9 cellular contexts compared by ENCODE assay signal in the genomic region with DNA sequence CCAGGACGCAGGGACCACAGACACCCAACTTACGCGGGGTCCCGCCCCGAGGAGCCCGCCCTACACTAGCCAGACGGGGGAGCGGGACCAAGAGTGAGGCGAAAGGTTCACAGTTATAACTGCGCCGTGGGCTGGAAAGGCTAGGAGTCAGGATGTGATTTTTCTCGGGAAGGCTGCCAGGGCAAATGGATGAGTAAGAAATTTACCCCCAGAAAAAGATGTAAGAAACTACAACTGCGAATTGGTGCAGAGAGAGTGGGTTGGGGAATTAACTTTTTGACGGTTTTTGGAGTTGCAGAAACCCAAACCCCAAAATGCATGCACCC. TPM values are rescaled to one million over a fixed set of nuclear protein-coding genes. Genes with fewer than 3 reads are reported as not detected.
A peak's percentile ranks its signal among the peaks of the same experiment; 100 is the strongest.
DNase-seq lines count a peak whose midpoint lies in the region; ATAC-seq, FAIRE-seq and TF ChIP-seq lines count a peak whose summit lies in the region.
"Had no signal": no experiment of that assay in that cellular context is flagged by ENCODE, and none has a peak within 500 bp of the region (broad histone marks: within the 10 kb centered on the region; RNA-seq: fewer than 3 reads in every experiment).

No MANE protein-coding gene starts in this region.

- H3K4me2 ChIP-seq in K562 (ENCODE audit: insufficient read depth, low read length): peak overlapping the region; percentile 29; the same call in 1 of the 2 replicates

- H3K4me3 ChIP-seq in right atrium auricular region: peak overlapping the region; percentile 72 to 86
- H3K4me3 ChIP-seq in K562: no peak overlapping the region
- H3K4me3 ChIP-seq in mucosa of stomach (ENCODE audit: low read length): peak overlapping the region; percentile 19
- peak overlapping the region; percentile 58 to 92 for H3K4me3 ChIP-seq in uterus

- FAIRE-seq in K562 (lab: Jason Lieb, UNC): no peak

- no peaks in the 10 kb centered on the region for H3K79me2 ChIP-seq in K562 (ENCODE audit: control insufficient read depth, insufficient read depth, low read length)

- H3K9me3 ChIP-seq in right atrium auricular region: no peaks in the 10 kb centered on the region
- no peaks in the 10 kb centered on the region for H3K9me3 ChIP-seq in K562 (replicated peaks; ENCODE audit: control insufficient read depth, insufficient read depth, low read depth, low read length)
- H3K9me3 ChIP-seq in mucosa of stomach (ENCODE audit: control insufficient read depth, low read length): no peaks in the 10 kb centered on the region
- H3K9me3 ChIP-seq in uterus: no peaks in the 10 kb centered on the region

- H3K27ac ChIP-seq in right atrium auricular region: peak overlapping the region; percentile 92 to 94
- H3K27ac ChIP-seq in K562 (ENCODE audit: extremely low read depth, low read depth, low read length): no peak overlapping the region
- peak overlapping the region; percentile 89 to 91 for H3K27ac ChIP-seq in uterus

- TF ChIP-seq EP300 in K562 (IDR thresholded peaks at IDR 0.05; ENCODE audit: low read length): no peak

- peaks cover 7% of the 10 kb centered on the region; the same call in 1 of the 2 replicates for H4K20me1 ChIP-seq in K562 (replicated peaks; ENCODE audit: control insufficient read depth, insufficient read depth, low read length)

- 0 out of 2 replicates have a peak overlapping the region, but pooled peaks have one; percentile 62 for H2AFZ ChIP-seq in K562 (ENCODE audit: low read depth, low read length)

- intact Hi-C loops in cardiac septum (cut with DNase I) (loop anchor here (2.0 to 10.0 kb wide), 2 partner anchors 47 to 163 kb away; a partner anchor contains a TSS), K562 (cut with micrococcal nuclease) (loop anchor here (2.0 to 5.0 kb wide), 2 partner anchors 49 to 167 kb away; no protein-coding TSS in a partner anchor), uterus (cut with DNase I; ENCODE audit: low total_unique reads) (loop anchor here (5.0 kb wide), 1 partner anchor 164 kb away; no protein-coding TSS in a partner anchor)

- H3K9ac ChIP-seq in K562 (ENCODE audit: insufficient read depth in 1 of 2, low read depth in 2 of 2, low read length in 2 of 2): no peak overlapping the region
- peak overlapping the region; percentile 61 for H3K9ac ChIP-seq in mucosa of stomach (ENCODE audit: low read length)

- peak in 1 of 2 donors; percentile 13 for TF ChIP-seq CTCF in right atrium auricular region (IDR thresholded peaks at IDR 0.05)
- TF ChIP-seq CTCF in K562 (IDR thresholded peaks at IDR 0.05 in 2 of 3, conservative IDR thresholded peaks at IDR 0.05 in 1 of 3; ENCODE audit: insufficient read depth in 2 of 3, low read depth in 1 of 3, low read length in 3 of 3): no peak
- TF ChIP-seq CTCF in uterus (IDR thresholded peaks at IDR 0.05): no peak
- no peak for TF ChIP-seq CTCF in GM13976 (IDR thresholded peaks at IDR 0.05; ENCODE audit: borderline replicate concordance, control extremely low read depth, extremely low read depth, insufficient read depth, missing control alignments)

- 2% methylated on average over 14 of the region's 14 CpGs for WGBS in K562 (ENCODE audit: insufficient coverage, low coverage, missing lambda C conversion rate)

- TF ChIP-seq RAD21 in K562 (CRISPR knock-in tag; conservative IDR thresholded peaks at IDR 0.05 in 1 of 2, IDR thresholded peaks at IDR 0.05 in 1 of 2): no peak

- no peak for ATAC-seq in K562

- POLR2A ChIA-PET in K562 (lab: Yijun Ruan, JAX): no interaction called here

- CTCF ChIA-PET in K562 (lab: Yijun Ruan, JAX; ENCODE audit: low intra/inter-chr PET ratio): interaction anchor here (0.6 to 2.7 kb wide), 2 partner anchors 106 to 165 kb away, joined by 3 to 13 read pairs; no protein-coding TSS in a partner anchor

- TF ChIP-seq POLR2A in K562 (conservative IDR thresholded peaks at IDR 0.05) (no peak), uterus (IDR thresholded peaks at IDR 0.05) (no peak)

- no peak for DNase-seq in right atrium auricular region (ENCODE audit: low spot score)
- DNase-seq in cardiac septum (ENCODE audit: low spot score): no peak
- DNase-seq in K562 (ENCODE audit: extremely low read depth in 1 of 4, low spot score in 3 of 4): no peak
- no peak for DNase-seq in uterus
- DNase-seq in UCSD-AML1 (lab: John Stamatoyannopoulos, UW; ENCODE audit: unreplicated experiment): no peak
- no peak for DNase-seq in H4 (ENCODE audit: low spot score)
- no peak for DNase-seq in GM13976 (ENCODE audit: low spot score)
- DNase-seq: GF-D8 had no signal

- no TSS peak for BruUV-seq in K562 (replicated peaks; lab: Mats Ljungman, UMichigan)

- H3K27me3 ChIP-seq in right atrium auricular region (no peaks in the 10 kb centered on the region), K562 (ENCODE audit: control insufficient read depth in 2 of 2, insufficient read depth in 2 of 2, low read length in 2 of 2) (peaks cover 8 to 63% of the 10 kb centered on the region in 2 experiments; a peak in 4 of 5 replicates), mucosa of stomach (ENCODE audit: control insufficient read depth, insufficient read depth, low read length) (peaks cover 50% of the 10 kb centered on the region), uterus (no peaks in the 10 kb centered on the region)

- H3K36me3 ChIP-seq in right atrium auricular region (no peaks in the 10 kb centered on the region), K562 (ENCODE audit: control insufficient read depth, insufficient read depth, low read length) (no peaks in the 10 kb centered on the region), mucosa of stomach (ENCODE audit: control insufficient read depth, insufficient read depth, low read length) (no peaks in the 10 kb centered on the region), uterus (no peaks in the 10 kb centered on the region)

- no peaks in the 10 kb centered on the region for H3K9me1 ChIP-seq in K562 (ENCODE audit: control insufficient read depth, insufficient read depth, low read length)

- in situ Hi-C loops in K562 (cut with MboI) (no loop called here), GM13976 (cut with MboI; ENCODE audit: low sequenced_read_pairs, unreplicated experiment) (loop anchor here (10.0 kb wide), 1 partner anchor 187 kb away; no protein-coding TSS in a partner anchor)

- H3K4me1 ChIP-seq in right atrium auricular region (peaks cover 0 to 70% of the 10 kb centered on the region in 2 donors), K562 (replicated peaks in 1 of 2; ENCODE audit: control insufficient read depth in 2 of 2, insufficient read depth in 2 of 2, low read length in 2 of 2) (peaks cover 7 to 21% of the 10 kb centered on the region in 2 experiments; a peak in 4 of 5 replicates), mucosa of stomach (ENCODE audit: control insufficient read depth, insufficient read depth, low read length) (peaks cover 17% of the 10 kb centered on the region), uterus (peaks cover 0 to 3% of the 10 kb centered on the region in 2 donors)

RNA-seq across cellular contexts. Expression of a gene that starts 1.3 kb away (rescaled TPM):
- total RNA-seq in right atrium auricular region: 10 to 100 TPM; 76.3 to 79.3 TPM
- 153 TPM for total RNA-seq in cardiac septum
- total RNA-seq in K562 (2011; cell fraction: chromatin; rRNA removed; ENCODE audit: low replicate concordance): 0.25 TPM in 1 of 2 replicates, not detected in the other
- total RNA-seq in K562 (2011; cell fraction: nucleolus; rRNA removed): not detected in 2 replicates
- not detected in 2 replicates for total RNA-seq in K562 (2011; cell fraction: nucleoplasm; rRNA removed)
- 0.20 TPM in 1 of 2 replicates, not detected in the other for total RNA-seq in K562 (2014; rRNA removed)
- 0.10 and 0.22 TPM in 2 replicates for total RNA-seq in K562 (2014; rRNA removed; fragmentation: Illumina TruSeq; extraction: Trizol)
- total RNA-seq in K562 (2015; rRNA removed; fragmentation: Illumina TruSeq; extraction: Trizol): 0.22 and 0.26 TPM in 2 replicates
- total RNA-seq in K562 (2021): 0.35 and 0.60 TPM in 2 replicates
- polyA plus RNA-seq in K562 (2011; rRNA removed): 0.12 TPM in 1 of 2 replicates, not detected in the other
- polyA plus RNA-seq in K562 (2011; cell fraction: cytosol; rRNA removed): 0.01 and 0.06 TPM in 2 replicates
- polyA plus RNA-seq in K562 (2011; cell fraction: nucleus; rRNA removed): 0.10 and 0.14 TPM in 2 replicates
- 0.79 and 2.3 TPM in 2 replicates for polyA plus RNA-seq in K562 (2012)
- 0.34 and 0.61 TPM in 2 replicates for polyA plus RNA-seq in K562 (2014; fragmentation: Illumina TruSeq; extraction: Trizol)
- not detected for polyA plus RNA-seq in K562 (2014; fragmentation: Nextera tagmentation; extraction: Ambion mirVana)
- polyA plus RNA-seq in K562 (2014; rRNA removed): 0.17 and 0.59 TPM in 2 replicates
- polyA minus RNA-seq in K562 (2011; rRNA and poly(A)+ RNA removed): not detected in 2 replicates
- polyA minus RNA-seq in K562 (2011; cell fraction: cytosol; rRNA and poly(A)+ RNA removed): not detected in 2 replicates
- polyA minus RNA-seq in K562 (2011; cell fraction: nucleus; rRNA and poly(A)+ RNA removed): 0.11 TPM in 1 of 2 replicates, not detected in the other
- 100 to 1,000 TPM in 1 of 4 donors, 10 to 100 TPM in 1, 1 to 10 TPM in 2; 1.2 to 117 (median 20.1) TPM for total RNA-seq in uterus
- total RNA-seq in H4 (2014; rRNA removed; shearing (Covaris generic)): 0.83 TPM in 1 of 2 replicates, not detected in the other
